In genomic region chr12:57250956-57251355, GRCh38 we compare ENCODE assay signal across 1 cellular context.
TF ChIP-seq lines count a peak whose summit lies in the region.

STAC3 (minus strand) TSS chr12:57251187; CDS start chr12:57249636, 1,551 bp downstream.

TF ChIP-seq in GM23338, 12 proteins besides CTCF, POLR2A, EP300 and RAD21 (continued from another document):
- TF ChIP-seq, protein P1, sequence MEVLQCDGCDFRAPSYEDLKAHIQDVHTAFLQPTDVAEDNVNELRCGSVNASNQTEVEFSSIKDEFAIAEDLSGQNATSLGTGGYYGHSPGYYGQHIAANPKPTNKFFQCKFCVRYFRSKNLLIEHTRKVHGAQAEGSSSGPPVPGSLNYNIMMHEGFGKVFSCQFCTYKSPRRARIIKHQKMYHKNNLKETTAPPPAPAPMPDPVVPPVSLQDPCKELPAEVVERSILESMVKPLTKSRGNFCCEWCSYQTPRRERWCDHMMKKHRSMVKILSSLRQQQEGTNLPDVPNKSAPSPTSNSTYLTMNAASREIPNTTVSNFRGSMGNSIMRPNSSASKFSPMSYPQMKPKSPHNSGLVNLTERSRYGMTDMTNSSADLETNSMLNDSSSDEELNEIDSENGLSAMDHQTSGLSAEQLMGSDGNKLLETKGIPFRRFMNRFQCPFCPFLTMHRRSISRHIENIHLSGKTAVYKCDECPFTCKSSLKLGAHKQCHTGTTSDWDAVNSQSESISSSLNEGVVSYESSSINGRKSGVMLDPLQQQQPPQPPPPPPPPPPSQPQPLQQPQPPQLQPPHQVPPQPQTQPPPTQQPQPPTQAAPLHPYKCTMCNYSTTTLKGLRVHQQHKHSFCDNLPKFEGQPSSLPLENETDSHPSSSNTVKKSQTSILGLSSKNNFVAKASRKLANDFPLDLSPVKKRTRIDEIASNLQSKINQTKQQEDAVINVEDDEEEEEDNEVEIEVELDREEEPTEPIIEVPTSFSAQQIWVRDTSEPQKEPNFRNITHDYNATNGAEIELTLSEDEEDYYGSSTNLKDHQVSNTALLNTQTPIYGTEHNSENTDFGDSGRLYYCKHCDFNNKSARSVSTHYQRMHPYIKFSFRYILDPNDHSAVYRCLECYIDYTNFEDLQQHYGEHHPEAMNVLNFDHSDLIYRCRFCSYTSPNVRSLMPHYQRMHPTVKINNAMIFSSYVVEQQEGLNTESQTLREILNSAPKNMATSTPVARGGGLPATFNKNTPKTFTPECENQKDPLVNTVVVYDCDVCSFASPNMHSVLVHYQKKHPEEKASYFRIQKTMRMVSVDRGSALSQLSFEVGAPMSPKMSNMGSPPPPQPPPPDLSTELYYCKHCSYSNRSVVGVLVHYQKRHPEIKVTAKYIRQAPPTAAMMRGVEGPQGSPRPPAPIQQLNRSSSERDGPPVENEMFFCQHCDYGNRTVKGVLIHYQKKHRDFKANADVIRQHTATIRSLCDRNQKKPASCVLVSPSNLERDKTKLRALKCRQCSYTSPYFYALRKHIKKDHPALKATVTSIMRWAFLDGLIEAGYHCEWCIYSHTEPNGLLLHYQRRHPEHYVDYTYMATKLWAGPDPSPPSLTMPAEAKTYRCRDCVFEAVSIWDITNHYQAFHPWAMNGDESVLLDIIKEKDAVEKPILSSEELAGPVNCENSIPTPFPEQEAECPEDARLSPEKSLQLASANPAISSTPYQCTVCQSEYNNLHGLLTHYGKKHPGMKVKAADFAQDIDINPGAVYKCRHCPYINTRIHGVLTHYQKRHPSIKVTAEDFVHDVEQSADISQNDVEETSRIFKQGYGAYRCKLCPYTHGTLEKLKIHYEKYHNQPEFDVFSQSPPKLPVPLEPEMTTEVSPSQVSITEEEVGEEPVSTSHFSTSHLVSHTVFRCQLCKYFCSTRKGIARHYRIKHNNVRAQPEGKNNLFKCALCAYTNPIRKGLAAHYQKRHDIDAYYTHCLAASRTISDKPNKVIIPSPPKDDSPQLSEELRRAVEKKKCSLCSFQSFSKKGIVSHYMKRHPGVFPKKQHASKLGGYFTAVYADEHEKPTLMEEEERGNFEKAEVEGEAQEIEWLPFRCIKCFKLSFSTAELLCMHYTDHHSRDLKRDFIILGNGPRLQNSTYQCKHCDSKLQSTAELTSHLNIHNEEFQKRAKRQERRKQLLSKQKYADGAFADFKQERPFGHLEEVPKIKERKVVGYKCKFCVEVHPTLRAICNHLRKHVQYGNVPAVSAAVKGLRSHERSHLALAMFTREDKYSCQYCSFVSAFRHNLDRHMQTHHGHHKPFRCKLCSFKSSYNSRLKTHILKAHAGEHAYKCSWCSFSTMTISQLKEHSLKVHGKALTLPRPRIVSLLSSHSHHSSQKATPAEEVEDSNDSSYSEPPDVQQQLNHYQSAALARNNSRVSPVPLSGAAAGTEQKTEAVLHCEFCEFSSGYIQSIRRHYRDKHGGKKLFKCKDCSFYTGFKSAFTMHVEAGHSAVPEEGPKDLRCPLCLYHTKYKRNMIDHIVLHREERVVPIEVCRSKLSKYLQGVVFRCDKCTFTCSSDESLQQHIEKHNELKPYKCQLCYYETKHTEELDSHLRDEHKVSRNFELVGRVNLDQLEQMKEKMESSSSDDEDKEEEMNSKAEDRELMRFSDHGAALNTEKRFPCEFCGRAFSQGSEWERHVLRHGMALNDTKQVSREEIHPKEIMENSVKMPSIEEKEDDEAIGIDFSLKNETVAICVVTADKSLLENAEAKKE (CRISPR knock-in tag; IDR thresholded peaks at IDR 0.05) = no peak
- TF ChIP-seq CREB1 (CRISPR knock-in tag; IDR thresholded peaks at IDR 0.05; ENCODE audit: low read depth) (no peak), ZNF331 (CRISPR knock-in tag; IDR thresholded peaks at IDR 0.05; ENCODE audit: low read depth) (no peak), EZH2 (IDR thresholded peaks at IDR 0.05; ENCODE audit: low read depth, unreplicated experiment) (no peak), STAT1 (IDR thresholded peaks at IDR 0.05; ENCODE audit: unreplicated experiment) (no peak), JUNB (IDR thresholded peaks at IDR 0.05; ENCODE audit: unreplicated experiment) (no peak), ZNF114 (CRISPR knock-in tag; IDR thresholded peaks at IDR 0.05) (no peak), EZH2phosphoT487 (IDR thresholded peaks at IDR 0.05; ENCODE audit: unreplicated experiment) (no peak)
TF ChIP-seq in GM23338: peak in this region for 0.
